Comparison of ENCODE assay signal across 1 cellular context in genomic region chr1:180233191-180234011, GRCh38.
TF ChIP-seq lines count a peak whose summit lies in the region.

No MANE protein-coding gene starts in this region.

TF ChIP-seq in IMR-90, 13 proteins besides CTCF, POLR2A, EP300 and RAD21:
- TF ChIP-seq MXI1 (IDR thresholded peaks at IDR 0.05; ENCODE audit: borderline replicate concordance, low read depth, low read length): no peak
- no peak for TF ChIP-seq ELK1 (IDR thresholded peaks at IDR 0.05; ENCODE audit: borderline replicate concordance, low read depth, low read length)
- TF ChIP-seq CHD1 (IDR thresholded peaks at IDR 0.05; ENCODE audit: low read depth, low read length): no peak
- TF ChIP-seq RCOR1 (IDR thresholded peaks at IDR 0.05; ENCODE audit: insufficient replicate concordance, low read length): no peak
- no peak for TF ChIP-seq USF2 (IDR thresholded peaks at IDR 0.05; ENCODE audit: low read depth, low read length)
- TF ChIP-seq MAFK (IDR thresholded peaks at IDR 0.05; ENCODE audit: low read depth, low read length): no peak
